In the genomic region with DNA sequence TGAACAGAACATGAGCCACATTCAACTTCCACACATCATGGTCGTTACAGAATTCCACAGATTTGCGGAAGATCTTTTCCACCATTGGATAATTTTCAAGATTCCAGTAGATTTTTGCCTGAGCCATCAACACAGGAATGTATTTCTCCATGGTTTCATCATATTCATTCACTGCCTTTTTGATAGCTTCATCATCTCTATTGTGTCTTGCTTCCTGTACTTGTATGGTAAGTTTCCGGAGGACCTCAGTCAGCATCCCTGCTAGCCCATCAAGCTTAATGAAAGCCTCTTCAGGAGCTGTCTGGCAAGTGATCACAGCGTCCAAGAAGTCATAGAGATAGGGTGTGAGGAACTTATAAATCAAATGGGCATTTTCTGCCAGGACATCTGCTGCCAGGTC, we compare ENCODE assay signal across 8 cellular contexts.
DNase-seq lines count a peak whose midpoint lies in the region; ATAC-seq, FAIRE-seq and TF ChIP-seq lines count a peak whose summit lies in the region.
"Not testable (repeated sequence)": the region's sequence is repeated elsewhere in the genome, so short reads cannot be mapped to it uniquely, and the experiment has no call there.

No MANE protein-coding gene starts in this region.

- H3K27me3 Mint-ChIP-seq in activated CD8-positive, alpha-beta memory T cell treated with anti-CD3 and anti-CD28 coated beads, Interleukin-2, amount 10 ng/mL, durations not matched to agents 7 days and 5 days; endodermal cell (ENCODE audit: insufficient read depth); memory B cell; osteocyte (ENCODE audit: unreplicated experiment): not testable (repeated sequence)

- not testable (repeated sequence) for H3K27me3 ChIP-seq in PC-9 (ENCODE audit: insufficient read depth, low read depth); K562 (ENCODE audit: control insufficient read depth in 2 of 2, insufficient read depth in 2 of 2, low read length in 2 of 2); endodermal cell (ENCODE audit: control insufficient read depth, insufficient read depth, low read length, poor library complexity, severe bottlenecking)

- FAIRE-seq in GM19239 (lab: Jason Lieb, UNC) = peak; percentile 57
- FAIRE-seq in K562 (lab: Jason Lieb, UNC) = not testable (repeated sequence)

- H3K36me3 ChIP-seq in PC-9 (ENCODE audit: low read depth); K562 (ENCODE audit: control insufficient read depth, insufficient read depth, low read length); endodermal cell (ENCODE audit: control insufficient read depth, insufficient read depth, low read length): not testable (repeated sequence)

- H3K9me2 ChIP-seq in PC-9 (ENCODE audit: insufficient read depth) = not testable (repeated sequence)

- H3K9me1 ChIP-seq in K562 (ENCODE audit: control insufficient read depth, insufficient read depth, low read length) = not testable (repeated sequence)

- POLR2A ChIA-PET in PC-9 (lab: Charles Lee; ENCODE audit: unreplicated experiment) = interaction anchor here (0.7 kb wide), 2 partner anchors 141 to 171 kb away, joined by 3 to 5 read pairs; no protein-coding TSS in a partner anchor
- POLR2A ChIA-PET in K562 (lab: Yijun Ruan, JAX) = interaction anchor here (1.0 kb wide), 1 partner anchor 27 kb away, joined by 3 read pairs; no protein-coding TSS in a partner anchor

- not testable (repeated sequence) for TF ChIP-seq RAD21 in K562 (CRISPR knock-in tag; conservative IDR thresholded peaks at IDR 0.05 in 1 of 2, IDR thresholded peaks at IDR 0.05 in 1 of 2)

- in situ Hi-C loops in K562 (cut with MboI) = not testable (repeated sequence)

- H3K4me1 Mint-ChIP-seq in activated CD8-positive, alpha-beta memory T cell treated with anti-CD3 and anti-CD28 coated beads, Interleukin-2, amount 10 ng/mL, durations not matched to agents 7 days and 5 days = peaks cover 36% of the 10 kb centered on the region
- not testable (repeated sequence) for H3K4me1 Mint-ChIP-seq in endodermal cell; memory B cell; osteocyte (ENCODE audit: unreplicated experiment)

- H3K79me2 ChIP-seq in PC-9 (ENCODE audit: low read depth); K562 (ENCODE audit: control insufficient read depth, insufficient read depth, low read length): not testable (repeated sequence)

- not testable (repeated sequence) for H3K9me3 Mint-ChIP-seq in activated CD8-positive, alpha-beta memory T cell treated with anti-CD3 and anti-CD28 coated beads, Interleukin-2, amount 10 ng/mL, durations not matched to agents 7 days and 5 days (ENCODE audit: low read depth); endodermal cell; memory B cell; osteocyte (ENCODE audit: unreplicated experiment)

- H3K4me2 ChIP-seq in PC-9; K562 (ENCODE audit: insufficient read depth, low read length): not testable (repeated sequence)

- H3K27ac Mint-ChIP-seq in activated CD8-positive, alpha-beta memory T cell treated with anti-CD3 and anti-CD28 coated beads, Interleukin-2, amount 10 ng/mL, durations not matched to agents 7 days and 5 days = peak overlapping the region; percentile 53
- H3K27ac Mint-ChIP-seq in endodermal cell; osteocyte (ENCODE audit: unreplicated experiment): not testable (repeated sequence)
- peak overlapping the region; percentile 82 for H3K27ac Mint-ChIP-seq in memory B cell

- not testable (repeated sequence) for H3K36me3 Mint-ChIP-seq in activated CD8-positive, alpha-beta memory T cell treated with anti-CD3 and anti-CD28 coated beads, Interleukin-2, amount 10 ng/mL, durations not matched to agents 7 days and 5 days; memory B cell; osteocyte (ENCODE audit: unreplicated experiment)
- H3K36me3 Mint-ChIP-seq in endodermal cell (ENCODE audit: low read depth) = peaks cover 10% of the 10 kb centered on the region

- DNase-seq in AG10803 (ENCODE audit: low read depth) = peak; percentile 9
- not testable (repeated sequence) for DNase-seq in GM19239 (ENCODE audit: insufficient read length, low spot score); PC-9; activated CD8-positive, alpha-beta memory T cell treated with anti-CD3 and anti-CD28 coated beads, Interleukin-2, amount 10 ng/mL, durations not matched to agents 7 days and 5 days; K562 (ENCODE audit: extremely low read depth in 1 of 4, low spot score in 3 of 4); endodermal cell; memory B cell (ENCODE audit: low spot score in 2 of 2); osteocyte (ENCODE audit: extremely low spot score, unreplicated experiment)

- 68% methylated on average over 4 of the region's 4 CpGs for WGBS in K562 (ENCODE audit: insufficient coverage, low coverage, missing lambda C conversion rate)
- 94 to 100% methylated on average over 1 to 4 of the region's 4 CpGs for WGBS in endodermal cell (ENCODE audit: insufficient coverage in 1 of 2, insufficient read length in 1 of 2), 2 experiments

- H3K9me3 ChIP-seq in PC-9 (ENCODE audit: insufficient read depth, low read depth); K562 (replicated peaks; ENCODE audit: control insufficient read depth, insufficient read depth, low read depth, low read length); endodermal cell (ENCODE audit: control insufficient read depth, low read length): not testable (repeated sequence)

- not testable (repeated sequence) for H3K4me1 ChIP-seq in PC-9 (replicated peaks; ENCODE audit: insufficient read depth); endodermal cell (ENCODE audit: control insufficient read depth, insufficient read depth, low read length)
- peaks cover 13 to 17% of the 10 kb centered on the region in 2 experiments for H3K4me1 ChIP-seq in K562 (replicated peaks in 1 of 2; ENCODE audit: control insufficient read depth in 2 of 2, insufficient read depth in 2 of 2, low read length in 2 of 2)

- BruUV-seq in PC-9 (replicated peaks; lab: Mats Ljungman, UMichigan) = TSS peak; percentile 54
- BruUV-seq in K562 (replicated peaks; lab: Mats Ljungman, UMichigan) = not testable (repeated sequence)

- not testable (repeated sequence) for H3F3A ChIP-seq in PC-9 (ENCODE audit: insufficient read depth, low read depth)

- CTCF ChIA-PET in PC-9 (lab: Charles Lee); activated CD8-positive, alpha-beta memory T cell treated with anti-CD3 and anti-CD28 coated beads, Interleukin-2, amount 10 ng/mL, durations not matched to agents 7 days and 5 days (lab: Charles Lee); K562 (lab: Yijun Ruan, JAX; ENCODE audit: low intra/inter-chr PET ratio): not testable (repeated sequence)

- not testable (repeated sequence) for H3K4me3 ChIP-seq in AG10803 (ENCODE audit: low read length); PC-9; K562
- H3K4me3 ChIP-seq in endodermal cell (ENCODE audit: low read length) = peak overlapping the region; percentile 96

- intact Hi-C loops in PC-9 (cut with micrococcal nuclease; ENCODE audit: unreplicated experiment) = loop anchor here (5.0 to 10.0 kb wide), 2 partner anchors 289 to 387 kb away; a partner anchor contains a TSS
- intact Hi-C loops in K562 (cut with micrococcal nuclease) = loop anchor here (5.0 kb wide), 2 partner anchors 51 to 289 kb away; a partner anchor contains a TSS

- H4K20me1 ChIP-seq in PC-9 (ENCODE audit: insufficient read depth); K562 (replicated peaks; ENCODE audit: control insufficient read depth, insufficient read depth, low read length): not testable (repeated sequence)

- not testable (repeated sequence) for ATAC-seq in activated CD8-positive, alpha-beta memory T cell treated with anti-CD3 and anti-CD28 coated beads, Interleukin-2, amount 10 ng/mL, durations not matched to agents 7 days and 5 days; K562; memory B cell (ENCODE audit: low read depth)

- not testable (repeated sequence) for H3K27ac ChIP-seq in PC-9; K562 (ENCODE audit: extremely low read depth, low read depth, low read length); endodermal cell (ENCODE audit: low read depth, low read length)

- not testable (repeated sequence) for H3K9ac ChIP-seq in K562 (ENCODE audit: insufficient read depth in 1 of 2, low read depth in 2 of 2, low read length in 2 of 2); endodermal cell (ENCODE audit: extremely low read depth, low read length, poor library complexity, severe bottlenecking)

- H2AFZ ChIP-seq in PC-9; K562 (ENCODE audit: low read depth, low read length): not testable (repeated sequence)

- H3K4me3 Mint-ChIP-seq in activated CD8-positive, alpha-beta memory T cell treated with anti-CD3 and anti-CD28 coated beads, Interleukin-2, amount 10 ng/mL, durations not matched to agents 7 days and 5 days; endodermal cell: not testable (repeated sequence)
- H3K4me3 Mint-ChIP-seq in memory B cell = peak overlapping the region; percentile 37
- H3K4me3 Mint-ChIP-seq in osteocyte (ENCODE audit: unreplicated experiment) = peak overlapping the region; percentile 22

- not testable (repeated sequence) for TF ChIP-seq EP300 in K562 (IDR thresholded peaks at IDR 0.05; ENCODE audit: low read length)

- not testable (repeated sequence) for TF ChIP-seq CTCF in AG10803 (conservative IDR thresholded peaks at IDR 0.05; ENCODE audit: low read length); PC-9 (conservative IDR thresholded peaks at IDR 0.05); K562 (IDR thresholded peaks at IDR 0.05 in 2 of 3, conservative IDR thresholded peaks at IDR 0.05 in 1 of 3; ENCODE audit: insufficient read depth in 2 of 3, low read depth in 1 of 3, low read length in 3 of 3); endodermal cell (conservative IDR thresholded peaks at IDR 0.05); osteocyte (IDR thresholded peaks at IDR 0.05)

- not testable (repeated sequence) for TF ChIP-seq POLR2A in K562 (conservative IDR thresholded peaks at IDR 0.05)
